Comparison of ENCODE assay signal across 12 cellular contexts in the genomic region with DNA sequence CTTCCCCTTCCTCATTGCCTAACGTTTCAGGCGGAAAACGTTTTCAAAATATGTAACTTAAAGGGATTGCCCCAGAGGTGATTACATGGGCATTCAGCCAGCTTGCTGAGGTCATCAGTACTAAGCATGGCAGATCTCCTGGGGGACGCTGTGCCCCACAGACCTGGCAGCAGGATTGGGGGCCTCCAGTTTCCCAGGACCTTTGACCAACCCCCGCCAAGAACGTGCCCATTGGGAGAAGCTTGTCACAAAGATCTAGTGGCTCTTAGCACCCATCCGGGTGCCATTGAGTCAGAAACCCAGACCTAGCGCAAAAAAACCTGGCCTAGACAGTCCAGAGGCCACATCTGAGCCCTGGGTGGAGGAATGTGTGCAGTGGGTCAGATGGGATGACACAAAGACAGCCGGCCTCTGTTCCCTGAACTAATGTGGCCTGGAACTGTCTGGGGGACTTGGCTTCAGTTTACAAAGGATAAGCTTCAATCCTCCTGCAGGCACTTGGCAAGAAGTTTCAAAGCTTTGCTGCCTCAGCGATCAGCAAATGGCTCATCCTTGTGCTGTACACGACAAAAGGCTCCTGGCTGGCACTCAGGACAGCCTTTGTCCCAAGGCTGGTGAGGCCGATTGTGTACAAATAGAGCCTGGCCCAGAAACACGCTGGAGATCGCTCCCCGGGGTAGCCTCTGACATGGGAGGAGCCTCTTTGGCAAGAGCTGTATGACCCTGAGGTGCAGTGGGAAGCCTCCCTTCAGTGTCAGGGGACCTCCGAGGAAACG. TPM values are rescaled to one million over a fixed set of nuclear protein-coding genes. Genes with fewer than 3 reads are reported as not detected.
DNase-seq lines count a peak whose midpoint lies in the region; ATAC-seq, FAIRE-seq and TF ChIP-seq lines count a peak whose summit lies in the region.
"Had no signal": no experiment of that assay in that cellular context is flagged by ENCODE, and none has a peak within 500 bp of the region (broad histone marks: within the 10 kb centered on the region; RNA-seq: fewer than 3 reads in every experiment).

No MANE protein-coding gene starts in this region.

- peaks cover 18% of the 10 kb centered on the region for H3K27me3 Mint-ChIP-seq in nephron progenitor cell (ENCODE audit: low read depth, poor library complexity)
- no peaks in the 10 kb centered on the region for H3K27me3 Mint-ChIP-seq in activated T-cell treated with anti-CD3 and anti-CD28 coated beads, Interleukin-2, amount 50 U/mL, for 24 hours

- peaks cover 53% of the 10 kb centered on the region for H3K4me1 ChIP-seq in A549

- H3K4me1 Mint-ChIP-seq in nephron progenitor cell, result peaks cover 57% of the 10 kb centered on the region
- H3K4me1 Mint-ChIP-seq in activated T-cell treated with anti-CD3 and anti-CD28 coated beads, Interleukin-2, amount 50 U/mL, for 24 hours (ENCODE audit: low read depth), result peaks cover 28% of the 10 kb centered on the region

- TF ChIP-seq RAD21 in A549 (conservative IDR thresholded peaks at IDR 0.05 in 1 of 2, IDR thresholded peaks at IDR 0.05 in 1 of 2), result no peak

- TF ChIP-seq CTCF in A549 (IDR thresholded peaks at IDR 0.05) (no peak), RWPE1 (conservative IDR thresholded peaks at IDR 0.05; ENCODE audit: low read depth) (no peak), fibroblast of pulmonary artery (IDR thresholded peaks at IDR 0.05; ENCODE audit: low read length, missing control alignments) (no peak), nephron progenitor cell (IDR thresholded peaks at IDR 0.05) (no peak)

- no peak for FAIRE-seq in A549 (lab: Jason Lieb, UNC)

- CTCF ChIA-PET in A549 (lab: Yijun Ruan, JAX), result interaction anchor here (1.2 to 4.8 kb wide), 4 partner anchors 8 to 20 kb away, joined by 3 to 38 read pairs (median 19); no protein-coding TSS in a partner anchor
- CTCF ChIA-PET in RWPE1 (lab: Yijun Ruan, JAX), result interaction anchor here (0.5 to 0.7 kb wide), 3 partner anchors 12 to 285 kb away, joined by 3 to 4 read pairs (median 3); no protein-coding TSS in a partner anchor

- peak in 1 of 2 experiments; percentile 64; a peak in 2 of 5 replicates for TF ChIP-seq EP300 in A549 (IDR thresholded peaks at IDR 0.05)

- peak overlapping the region; percentile 62 for H3K4me2 ChIP-seq in A549

- H3K9me3 Mint-ChIP-seq in nephron progenitor cell, result no peaks in the 10 kb centered on the region
- H3K9me3 Mint-ChIP-seq in activated T-cell treated with anti-CD3 and anti-CD28 coated beads, Interleukin-2, amount 50 U/mL, for 24 hours, result no peaks in the 10 kb centered on the region

- H3K4me3 Mint-ChIP-seq in nephron progenitor cell, result peak overlapping the region; percentile 3
- no peak overlapping the region for H3K4me3 Mint-ChIP-seq in activated T-cell treated with anti-CD3 and anti-CD28 coated beads, Interleukin-2, amount 50 U/mL, for 24 hours
- H3K4me3 Mint-ChIP-seq: stimulated activated naive B cell treated with anti-CD40 and anti-IgM and Interleukin-4, amounts not matched to agents 10 μg/mL and 1 μg/mL and 100 μg/mL, for 72 hours had no signal

- peak overlapping the region; percentile 81 for H3K27ac Mint-ChIP-seq in nephron progenitor cell
- H3K27ac Mint-ChIP-seq in activated T-cell treated with anti-CD3 and anti-CD28 coated beads, Interleukin-2, amount 50 U/mL, for 24 hours, result no peak overlapping the region

- no peak for TF ChIP-seq POLR2A in A549 (IDR thresholded peaks at IDR 0.05; ENCODE audit: low read length)

- 14% methylated on average over 7 of the region's 17 CpGs for WGBS in A549 (ENCODE audit: missing lambda C conversion rate)

- POLR2A ChIA-PET in A549 (lab: Yijun Ruan, JAX), result interaction anchor here (0.7 to 1.0 kb wide), 2 partner anchors 19 to 21 kb away, joined by 3 to 5 read pairs; no protein-coding TSS in a partner anchor
- POLR2A ChIA-PET in RWPE1 (lab: Yijun Ruan, JAX; ENCODE audit: low non-redundant PET), result no interaction called here

- H3K36me3 Mint-ChIP-seq in nephron progenitor cell (ENCODE audit: low read depth), result no peaks in the 10 kb centered on the region
- no peaks in the 10 kb centered on the region for H3K36me3 Mint-ChIP-seq in activated T-cell treated with anti-CD3 and anti-CD28 coated beads, Interleukin-2, amount 50 U/mL, for 24 hours (ENCODE audit: low read depth)

- peak in 1 of 2 experiments; percentile 69 for DNase-seq in A549 (ENCODE audit: low read depth in 1 of 2, low spot score in 1 of 2)
- DNase-seq in RWPE1 (ENCODE audit: low spot score), result no peak
- DNase-seq in fibroblast of pulmonary artery (ENCODE audit: low read depth), result peak; percentile 66
- no peak for DNase-seq in nephron progenitor cell
- no peak for DNase-seq in activated CD4-positive, alpha-beta T cell treated with anti-CD3 and anti-CD28 coated beads for 1 hour
- no peak for DNase-seq in activated T-cell treated with anti-CD3 and anti-CD28 coated beads, Interleukin-2, amount 50 U/mL, for 24 hours
- DNase-seq: activated CD4-positive, alpha-beta T cell treated with anti-CD3 and anti-CD28 coated beads for 48 hours; central memory CD4-positive, alpha-beta T cell; MG63; stimulated activated naive B cell treated with anti-CD40 and anti-IgM and Interleukin-4, amounts not matched to agents 10 μg/mL and 1 μg/mL and 100 μg/mL, for 72 hours had no signal

- peak; percentile 42 to 70 for ATAC-seq in A549
- ATAC-seq in GM21381 (IDR thresholded peaks at IDR 0.05; ENCODE audit: unreplicated experiment), result no peak
- no peak for ATAC-seq in HG03571 (IDR thresholded peaks at IDR 0.05; ENCODE audit: unreplicated experiment)
- ATAC-seq: stimulated activated naive B cell treated with anti-CD40 and anti-IgM and Interleukin-4, amounts not matched to agents 10 μg/mL and 1 μg/mL and 100 μg/mL, for 72 hours had no signal

- H3K4me3 ChIP-seq in A549, result no peak overlapping the region
- no peak overlapping the region for H3K4me3 ChIP-seq in fibroblast of pulmonary artery (replicated peaks; ENCODE audit: low read depth, low read length)
- H3K4me3 ChIP-seq: MG63 had no signal

- H3K9me3 ChIP-seq in A549, result no peaks in the 10 kb centered on the region
- H3K9me3 ChIP-seq: MG63 had no signal

- peak overlapping the region; percentile 79 to 88 for H3K27ac ChIP-seq in A549
- peak overlapping the region; percentile 69 for H3K27ac ChIP-seq in RWPE1

TF ChIP-seq in A549, 52 proteins besides CTCF, POLR2A, EP300 and RAD21:
- TF ChIP-seq, protein P1, sequence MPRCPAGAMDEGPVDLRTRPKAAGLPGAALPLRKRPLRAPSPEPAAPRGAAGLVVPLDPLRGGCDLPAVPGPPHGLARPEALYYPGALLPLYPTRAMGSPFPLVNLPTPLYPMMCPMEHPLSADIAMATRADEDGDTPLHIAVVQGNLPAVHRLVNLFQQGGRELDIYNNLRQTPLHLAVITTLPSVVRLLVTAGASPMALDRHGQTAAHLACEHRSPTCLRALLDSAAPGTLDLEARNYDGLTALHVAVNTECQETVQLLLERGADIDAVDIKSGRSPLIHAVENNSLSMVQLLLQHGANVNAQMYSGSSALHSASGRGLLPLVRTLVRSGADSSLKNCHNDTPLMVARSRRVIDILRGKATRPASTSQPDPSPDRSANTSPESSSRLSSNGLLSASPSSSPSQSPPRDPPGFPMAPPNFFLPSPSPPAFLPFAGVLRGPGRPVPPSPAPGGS (IDR thresholded peaks at IDR 0.05), result 0 out of 3 replicates have a peak, but pooled peaks have one; percentile 49
- no peak for TF ChIP-seq TP53 (CRISPR knock-in tag; IDR thresholded peaks at IDR 0.05)
- peak; percentile 55; the same call in 1 of the 2 replicates for TF ChIP-seq GATA3 (IDR thresholded peaks at IDR 0.05; ENCODE audit: borderline replicate concordance)
- peak; percentile 72 for TF ChIP-seq MAFK (IDR thresholded peaks at IDR 0.05; ENCODE audit: partially characterized antibody)
- TF ChIP-seq CEBPB (IDR thresholded peaks at IDR 0.05), result peak; percentile 43 to 44; a peak in 1 of 4 replicates
- TF ChIP-seq JUN (IDR thresholded peaks at IDR 0.05), result peak; percentile 39 to 53; a peak in 3 of 5 replicates
TF ChIP-seq in A549: peak in this region for 5.

RNA-seq across cellular contexts. Expression of a gene that starts 9.5 kb away (rescaled TPM):
- 18.6 and 24.7 TPM in 2 replicates for polyA plus RNA-seq in A549 (2011; rRNA removed)
- 14.8 and 26.9 TPM in 2 replicates for polyA plus RNA-seq in A549 (2012; cell fraction: cytosol; rRNA removed)
- 33.8 and 39.1 TPM in 2 replicates for polyA plus RNA-seq in A549 (2012; cell fraction: nucleus; rRNA removed)
- polyA plus RNA-seq in A549 (2017; fragmentation: RNase III; extraction: RNeasy Plus Mini Kit Qiagen cat#74134 plus additional on column Dnase treatment), result 17.6 to 26.7 TPM (median 24.5 TPM) in 3 replicates
- 11.1 and 12.9 TPM in 2 replicates for polyA minus RNA-seq in A549 (2011; rRNA and poly(A)+ RNA removed)

RNA-seq across cellular contexts. Expression of a gene that starts 28.8 kb away (rescaled TPM):
- 0.05 and 0.14 TPM in 2 replicates for polyA plus RNA-seq in A549 (2011; rRNA removed)
- 0.05 and 0.09 TPM in 2 replicates for polyA plus RNA-seq in A549 (2012; cell fraction: cytosol; rRNA removed)
- polyA plus RNA-seq in A549 (2012; cell fraction: nucleus; rRNA removed), result 0.09 and 0.12 TPM in 2 replicates
- polyA plus RNA-seq in A549 (2017; fragmentation: RNase III; extraction: RNeasy Plus Mini Kit Qiagen cat#74134 plus additional on column Dnase treatment), result 0.04 to 0.17 TPM (median 0.05 TPM) in 3 replicates
- not detected in 2 replicates for polyA minus RNA-seq in A549 (2011; rRNA and poly(A)+ RNA removed)

RNA-seq across cellular contexts. Expression of a gene that starts 33.7 kb away (rescaled TPM):
- polyA plus RNA-seq in A549 (2011; rRNA removed) (not detected in 2 replicates), A549 (2017; fragmentation: RNase III; extraction: RNeasy Plus Mini Kit Qiagen cat#74134 plus additional on column Dnase treatment) (not detected in 3 replicates)
- not detected in 2 replicates for polyA plus RNA-seq in A549 (2012; cell fraction: cytosol; rRNA removed)
- polyA plus RNA-seq in A549 (2012; cell fraction: nucleus; rRNA removed), result 0.07 TPM in 1 of 2 replicates, not detected in the other
- polyA minus RNA-seq in A549 (2011; rRNA and poly(A)+ RNA removed), result not detected in 2 replicates

Comparison
In these comparisons a context has a peak if more than half of its experiments do, and no peak if none do; other contexts are left out.
1. ATAC-seq: peak in A549 (2 of 2); none in GM21381 (single experiment) and HG03571 (single experiment).